9 cellular contexts compared by ENCODE assay signal in genomic region chr17:39754958-39755549, GRCh38. TPM values are rescaled to one million over a fixed set of nuclear protein-coding genes. Genes with fewer than 3 reads are reported as not detected.
DNase-seq lines count a peak whose midpoint lies in the region; ATAC-seq, FAIRE-seq and TF ChIP-seq lines count a peak whose summit lies in the region.
"Had no signal": no experiment of that assay in that cellular context is flagged by ENCODE, and none has a peak within 500 bp of the region (broad histone marks: within the 10 kb centered on the region; RNA-seq: fewer than 3 reads in every experiment).

No MANE protein-coding gene starts in this region.

- no peaks in the 10 kb centered on the region for H3K36me3 ChIP-seq in Caco-2 (ENCODE audit: control insufficient read depth, insufficient read depth, low read length)
- peaks cover 5% of the 10 kb centered on the region for H3K36me3 ChIP-seq in OCI-LY1 (ENCODE audit: insufficient read depth, low read length)

- H3F3A ChIP-seq in OCI-LY1 (ENCODE audit: insufficient read depth, low read length), result peaks cover 29% of the 10 kb centered on the region

- no peak for DNase-seq in Caco-2
- DNase-seq in dorsolateral prefrontal cortex, result peak in 1 of 10 donors; percentile 18
- DNase-seq in naive thymus-derived CD8-positive, alpha-beta T cell, result no peak
- no peak for DNase-seq in H54 (ENCODE audit: insufficient read length, low spot score)
- DNase-seq in NCI-H1436 treated with DMSO at 0.1 percent for 48 hours (lab: John Stamatoyannopoulos, UW), result no peak

- H4K20me1 ChIP-seq in OCI-LY1 (ENCODE audit: insufficient read depth, low read length), result no peaks in the 10 kb centered on the region

- H3K4me3 Mint-ChIP-seq in Caco-2 (ENCODE audit: unreplicated experiment), result peak overlapping the region; percentile 71
- H3K4me3 Mint-ChIP-seq in naive thymus-derived CD8-positive, alpha-beta T cell, result peak overlapping the region; percentile 68 to 91 (median 82)

- peaks cover 8% of the 10 kb centered on the region for H3K4me1 Mint-ChIP-seq in Caco-2 (ENCODE audit: low read depth, unreplicated experiment)
- peaks cover 28 to 68% (median 62%) of the 10 kb centered on the region in 4 donors for H3K4me1 Mint-ChIP-seq in naive thymus-derived CD8-positive, alpha-beta T cell

- H3K27ac ChIP-seq in OCI-LY1 (ENCODE audit: low read depth, low read length, poor library complexity, severe bottlenecking) (peak overlapping the region; percentile 99), dorsolateral prefrontal cortex (peak overlapping the region in 58 of 59 donors; percentile 16 to 97 (median 90))

- H3K79me2 ChIP-seq in OCI-LY1 (ENCODE audit: insufficient read depth, low read length), result no peaks in the 10 kb centered on the region

- no peak for ATAC-seq in naive thymus-derived CD8-positive, alpha-beta T cell
- ATAC-seq in GM19397 (IDR thresholded peaks at IDR 0.05; ENCODE audit: unreplicated experiment) (no peak), GM21367 (IDR thresholded peaks at IDR 0.05; ENCODE audit: unreplicated experiment) (no peak)

- H3K4me3 ChIP-seq in Caco-2 (ENCODE audit: low read depth, low read length) (peak overlapping the region; percentile 85), OCI-LY1 (ENCODE audit: low read depth, low read length, poor library complexity, severe bottlenecking) (peak overlapping the region; percentile 59), dorsolateral prefrontal cortex (peak overlapping the region; percentile 53 to 88 (median 78))

- peak overlapping the region; percentile 84 for H3K9ac ChIP-seq in OCI-LY1 (ENCODE audit: low read length)

- H3K27me3 Mint-ChIP-seq in Caco-2 (ENCODE audit: insufficient read depth, unreplicated experiment), result peaks cover 4% of the 10 kb centered on the region
- no peaks in the 10 kb centered on the region for H3K27me3 Mint-ChIP-seq in naive thymus-derived CD8-positive, alpha-beta T cell

- POLR2A ChIA-PET in Caco-2 (lab: Charles Lee), result interaction anchor here (1.0 to 1.8 kb wide), 2 partner anchors 16 to 68 kb away, joined by 3 to 12 read pairs; partner anchors contain the start of gene PGAP3
- POLR2A ChIA-PET in naive thymus-derived CD8-positive, alpha-beta T cell (lab: Charles Lee), result interaction anchor here (0.7 to 6.2 kb wide), 35 partner anchors 10 to 344 kb away, joined by 3 to 87 read pairs (median 8); partner anchors contain the start of genes CDK12, IKZF3, LRRC3C and MED1

- TF ChIP-seq POLR2A in H54 (IDR thresholded peaks at IDR 0.05; ENCODE audit: low read depth, low read length), result no peak

- no peaks in the 10 kb centered on the region for H3K9me2 ChIP-seq in OCI-LY1 (ENCODE audit: low read depth, low read length)

- no peaks in the 10 kb centered on the region for H3K9me3 Mint-ChIP-seq in Caco-2 (ENCODE audit: unreplicated experiment)
- no peaks in the 10 kb centered on the region for H3K9me3 Mint-ChIP-seq in naive thymus-derived CD8-positive, alpha-beta T cell

- H3K9me3 ChIP-seq in Caco-2 (no peaks in the 10 kb centered on the region), OCI-LY1 (ENCODE audit: low read length) (no peaks in the 10 kb centered on the region)

- CTCF ChIA-PET in Caco-2 (lab: Charles Lee), result interaction anchor here (0.6 to 2.4 kb wide), 6 partner anchors 16 to 228 kb away, joined by 3 to 15 read pairs (median 6); partner anchors contain the start of gene MIEN1

- no peak overlapping the region for H2AFZ ChIP-seq in OCI-LY1 (ENCODE audit: low read length)

- H3K4me1 ChIP-seq in Caco-2 (peaks cover 16% of the 10 kb centered on the region), OCI-LY1 (ENCODE audit: insufficient read depth, low read length, severe bottlenecking) (peaks cover 72% of the 10 kb centered on the region)

- no peak for FAIRE-seq in H54 (lab: Jason Lieb, UNC)

- H3K36me3 Mint-ChIP-seq in Caco-2 (ENCODE audit: insufficient read depth, unreplicated experiment), result no peaks in the 10 kb centered on the region
- H3K36me3 Mint-ChIP-seq in naive thymus-derived CD8-positive, alpha-beta T cell, result peaks cover 0 to 3% (median 0%) of the 10 kb centered on the region in 3 donors

- H3K27me3 ChIP-seq in Caco-2 (replicated peaks; ENCODE audit: control insufficient read depth, insufficient read depth, low read length) (no peaks in the 10 kb centered on the region), OCI-LY1 (ENCODE audit: insufficient read depth, low read length) (no peaks in the 10 kb centered on the region), dorsolateral prefrontal cortex (peaks cover 0 to 11% (median 0%) of the 10 kb centered on the region in 45 donors)

- no peak overlapping the region for H3K27ac Mint-ChIP-seq in Caco-2 (ENCODE audit: unreplicated experiment)
- H3K27ac Mint-ChIP-seq in naive thymus-derived CD8-positive, alpha-beta T cell, result peak overlapping the region; percentile 83 to 99 (median 96)

- intact Hi-C loops in Caco-2 (cut with micrococcal nuclease; ENCODE audit: unreplicated experiment), result loop anchor here (1.0 to 10.0 kb wide), 5 partner anchors 16 to 200 kb away; partner anchors contain the start of genes IKZF3 and MIEN1
- intact Hi-C loops in dorsolateral prefrontal cortex (cut with DNase I), result loop anchor here (2.0 to 10.0 kb wide), 7 partner anchors 83 to 228 kb away; partner anchors contain the start of genes GSDMA (in 1 of the 2) and STARD3 (in 1 of the 2)

- peak overlapping the region; percentile 65 for H3K4me2 ChIP-seq in OCI-LY1 (ENCODE audit: low read length)

- TF ChIP-seq CTCF in Caco-2 (IDR thresholded peaks at IDR 0.05; ENCODE audit: insufficient read depth in 1 of 2, low read depth in 1 of 2, low read length in 1 of 2, severe bottlenecking in 1 of 2, unreplicated experiment in 1 of 2), result no peak
- TF ChIP-seq CTCF in OCI-LY1 (IDR thresholded peaks at IDR 0.05; ENCODE audit: low read length), result no peak
- TF ChIP-seq CTCF in dorsolateral prefrontal cortex (IDR thresholded peaks at IDR 0.05 in 54 of 56, conservative IDR thresholded peaks at IDR 0.05 in 2 of 56; ENCODE audit: low read depth in 1 of 56, partially characterized antibody in 56 of 56), result no peak

- TSS peak; percentile 51 for BruUV-seq in Caco-2 (replicated peaks; lab: Mats Ljungman, UMichigan)

RNA-seq across cellular contexts. Expression of gene GRB7, which starts 17.3 kb away (rescaled TPM):
- total RNA-seq in Caco-2 (2022), result 83.3 and 98.6 TPM in 2 replicates
- 1 to 10 TPM in 99 of 120 experiments, under 1 TPM in 20, not detected in 1; 0.31 to 8.2 (median 1.8) TPM for total RNA-seq in dorsolateral prefrontal cortex
- total RNA-seq in naive thymus-derived CD8-positive, alpha-beta T cell, result not detected
- not detected for polyA plus RNA-seq in naive thymus-derived CD8-positive, alpha-beta T cell
- total RNA-seq: HT1080 had no signal

RNA-seq across cellular contexts. Expression of gene MIEN1, which starts 24.7 kb away (rescaled TPM):
- total RNA-seq in Caco-2 (2022), result 42.9 and 46.3 TPM in 2 replicates
- total RNA-seq in dorsolateral prefrontal cortex, result 10 to 100 TPM; 37.4 to 67.6 (median 52.1) TPM
- total RNA-seq in naive thymus-derived CD8-positive, alpha-beta T cell, result 10 to 100 TPM; 28.9 to 33.2 TPM
- 10 to 100 TPM; 75.6 to 81.6 (median 76.7) TPM for polyA plus RNA-seq in naive thymus-derived CD8-positive, alpha-beta T cell

RNA-seq across cellular contexts. Expression of gene ERBB2, which starts 55.2 kb away (rescaled TPM):
- total RNA-seq in Caco-2 (2022), result 121 and 124 TPM in 2 replicates
- total RNA-seq in dorsolateral prefrontal cortex, result 10 to 100 TPM in 110 of 120 experiments, 1 to 10 TPM in 10; 7.9 to 41.1 (median 16.5) TPM
- total RNA-seq in naive thymus-derived CD8-positive, alpha-beta T cell, result 1 to 10 TPM; 5.6 to 8.7 TPM
- polyA plus RNA-seq in naive thymus-derived CD8-positive, alpha-beta T cell, result 1 to 10 TPM in 2 of 3 donors, under 1 TPM in 1; 0.85 to 2.4 (median 1.5) TPM
